Comparison of ENCODE assay signal across 24 cellular contexts in the genomic region with DNA sequence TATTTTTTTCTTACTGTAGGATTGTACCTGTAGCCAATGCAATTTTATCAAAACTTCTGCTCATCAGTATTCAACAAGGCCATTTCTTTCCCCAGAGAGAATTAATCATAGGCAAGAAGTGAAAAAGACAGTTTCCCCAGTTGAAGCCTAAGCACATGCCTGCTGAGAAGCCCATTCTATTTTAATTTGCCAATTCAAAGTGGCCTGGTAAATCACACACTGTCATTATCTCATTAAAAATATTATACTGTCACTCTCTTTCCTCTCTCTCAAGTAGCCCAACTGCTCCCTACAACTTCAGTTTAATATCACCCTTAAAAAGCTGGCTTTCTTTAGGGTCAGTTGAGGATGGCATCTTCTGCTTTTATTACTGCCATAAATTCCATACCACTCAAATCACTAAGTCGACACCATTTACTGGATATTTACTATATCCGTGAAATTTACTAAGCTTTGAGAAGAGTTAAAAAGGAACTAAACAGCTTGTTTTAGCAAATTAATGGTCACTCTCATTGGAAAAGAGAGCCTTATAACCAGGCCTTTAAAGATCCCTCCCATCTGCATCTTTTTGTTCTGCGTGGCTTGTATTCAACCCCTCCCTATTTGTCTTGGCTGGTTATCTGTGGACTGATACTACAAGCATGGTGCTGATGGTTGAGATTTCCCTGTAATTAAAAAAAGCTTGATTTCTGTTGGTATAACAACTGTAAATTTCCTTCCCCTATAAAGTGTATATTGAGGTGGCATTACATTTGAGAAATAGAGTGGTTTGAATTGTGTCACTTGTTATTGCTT. TPM values are rescaled to one million over a fixed set of nuclear protein-coding genes. Genes with fewer than 3 reads are reported as not detected.
DNase-seq lines count a peak whose midpoint lies in the region; ATAC-seq and TF ChIP-seq lines count a peak whose summit lies in the region.
"Had no signal": no experiment of that assay in that cellular context is flagged by ENCODE, and none has a peak within 500 bp of the region (broad histone marks: within the 10 kb centered on the region; RNA-seq: fewer than 3 reads in every experiment).

No MANE protein-coding gene starts in this region.

- H3K4me3 Mint-ChIP-seq in endodermal cell, result no peak overlapping the region
- H3K4me3 Mint-ChIP-seq: activated CD4-positive, alpha-beta T cell treated with anti-CD3 and anti-CD28 coated beads for 36 hours; activated naive CD8-positive, alpha-beta T cell treated with anti-CD3 and anti-CD28 coated beads, Interleukin-2, amount 10 ng/mL, durations not matched to agents 7 days and 5 days; H9; IgD-negative memory B cell; naive thymus-derived CD8-positive, alpha-beta T cell; stimulated activated naive CD8-positive, alpha-beta T cell treated with anti-CD3 and anti-CD28 coated beads, Interleukin-15, Interleukin-2, amounts not matched to agents 100 ng/mL and 50 ng/mL, for 24 hours had no signal

- 90 to 100% methylated on average over 2 to 3 of the region's 3 CpGs for WGBS in endodermal cell (ENCODE audit: insufficient coverage in 1 of 2, insufficient read length in 1 of 2), 2 experiments

- no peaks in the 10 kb centered on the region for H3K9me3 Mint-ChIP-seq in endodermal cell
- H3K9me3 Mint-ChIP-seq: activated naive CD8-positive, alpha-beta T cell treated with anti-CD3 and anti-CD28 coated beads, Interleukin-2, amount 10 ng/mL, durations not matched to agents 7 days and 5 days; H9; stimulated activated naive CD8-positive, alpha-beta T cell treated with anti-CD3 and anti-CD28 coated beads, Interleukin-15, Interleukin-2, amounts not matched to agents 100 ng/mL and 50 ng/mL, for 24 hours had no signal

- H3K9me3 ChIP-seq in endodermal cell (ENCODE audit: control insufficient read depth, low read length), result no peaks in the 10 kb centered on the region
- H3K9me3 ChIP-seq: colonic mucosa, pancreas, upper lobe of right lung had no signal

- peak; percentile 37 for DNase-seq in NCI-H2029 treated with DMSO at 0.1 percent for 48 hours (lab: John Stamatoyannopoulos, UW)
- DNase-seq in NCI-H2029 (lab: John Stamatoyannopoulos, UW), result no peak
- DNase-seq in NCI-H1417 treated with DMSO at 0.1 percent for 48 hours (lab: John Stamatoyannopoulos, UW), result peak; percentile 84
- DNase-seq in NCI-H748 (lab: John Stamatoyannopoulos, UW; ENCODE audit: unreplicated experiment), result peak; percentile 80
- no peak for DNase-seq in sciatic nerve (ENCODE audit: low spot score)
- no peak for DNase-seq in DMS53 treated with DMSO at 0.1 percent for 48 hours (lab: John Stamatoyannopoulos, UW; ENCODE audit: unreplicated experiment)
- DNase-seq in endodermal cell, result no peak
- DNase-seq: 8988T; activated CD4-positive, alpha-beta T cell treated with anti-CD3 and anti-CD28 coated beads for 36 hours; activated naive CD8-positive, alpha-beta T cell treated with anti-CD3 and anti-CD28 coated beads, Interleukin-2, amount 10 ng/mL, durations not matched to agents 7 days and 5 days; brain microvascular endothelial cell; colonic mucosa; H9; hippocampal formation; naive thymus-derived CD8-positive, alpha-beta T cell; NCI-H226; pancreas; RPMI8226; upper lobe of right lung had no signal

- peaks cover 6% of the 10 kb centered on the region for H3K4me1 Mint-ChIP-seq in endodermal cell
- H3K4me1 Mint-ChIP-seq: activated CD4-positive, alpha-beta T cell treated with anti-CD3 and anti-CD28 coated beads for 36 hours; activated naive CD8-positive, alpha-beta T cell treated with anti-CD3 and anti-CD28 coated beads, Interleukin-2, amount 10 ng/mL, durations not matched to agents 7 days and 5 days; IgD-negative memory B cell; naive thymus-derived CD8-positive, alpha-beta T cell had no signal

- H3K4me3 ChIP-seq in endodermal cell (ENCODE audit: low read length), result no peak overlapping the region
- H3K4me3 ChIP-seq: colonic mucosa, GM12878, pancreas, upper lobe of right lung had no signal

- H3K27ac ChIP-seq in endodermal cell (ENCODE audit: low read depth, low read length), result no peak overlapping the region
- H3K27ac ChIP-seq: brain microvascular endothelial cell, C4-2B, colonic mucosa, pancreas, upper lobe of right lung had no signal

- no peak for TF ChIP-seq CTCF in endodermal cell (conservative IDR thresholded peaks at IDR 0.05)

- H3K27me3 ChIP-seq in endodermal cell (ENCODE audit: control insufficient read depth, insufficient read depth, low read length, poor library complexity, severe bottlenecking), result no peaks in the 10 kb centered on the region
- H3K27me3 ChIP-seq: brain microvascular endothelial cell, colonic mucosa, pancreas, upper lobe of right lung had no signal

- no peak overlapping the region for H3K27ac Mint-ChIP-seq in endodermal cell
- H3K27ac Mint-ChIP-seq: activated CD4-positive, alpha-beta T cell treated with anti-CD3 and anti-CD28 coated beads for 36 hours; activated naive CD8-positive, alpha-beta T cell treated with anti-CD3 and anti-CD28 coated beads, Interleukin-2, amount 10 ng/mL, durations not matched to agents 7 days and 5 days; H9; IgD-negative memory B cell; naive thymus-derived CD8-positive, alpha-beta T cell; stimulated activated naive CD8-positive, alpha-beta T cell treated with anti-CD3 and anti-CD28 coated beads, Interleukin-15, Interleukin-2, amounts not matched to agents 100 ng/mL and 50 ng/mL, for 24 hours had no signal

- H3K36me3 ChIP-seq in endodermal cell (ENCODE audit: control insufficient read depth, insufficient read depth, low read length), result no peaks in the 10 kb centered on the region
- H3K36me3 ChIP-seq: brain microvascular endothelial cell, colonic mucosa, pancreas, upper lobe of right lung had no signal

- intact Hi-C loops in sciatic nerve (cut with DNase I), result no loop called here

- no peaks in the 10 kb centered on the region for H3K4me1 ChIP-seq in endodermal cell (ENCODE audit: control insufficient read depth, insufficient read depth, low read length)
- H3K4me1 ChIP-seq: colonic mucosa, pancreas, upper lobe of right lung had no signal

- ATAC-seq in sciatic nerve (peak; percentile 74), HG03039 (IDR thresholded peaks at IDR 0.05; ENCODE audit: unreplicated experiment) (no peak)
- ATAC-seq: activated CD4-positive, alpha-beta T cell treated with anti-CD3 and anti-CD28 coated beads for 36 hours; GM12878; naive thymus-derived CD8-positive, alpha-beta T cell; pancreas; upper lobe of right lung had no signal

- H3K36me3 Mint-ChIP-seq in endodermal cell (ENCODE audit: low read depth), result no peaks in the 10 kb centered on the region
- H3K36me3 Mint-ChIP-seq: activated naive CD8-positive, alpha-beta T cell treated with anti-CD3 and anti-CD28 coated beads, Interleukin-2, amount 10 ng/mL, durations not matched to agents 7 days and 5 days; IgD-negative memory B cell; naive thymus-derived CD8-positive, alpha-beta T cell had no signal

- H3K27me3 Mint-ChIP-seq in endodermal cell (ENCODE audit: insufficient read depth), result no peaks in the 10 kb centered on the region
- H3K27me3 Mint-ChIP-seq: activated naive CD8-positive, alpha-beta T cell treated with anti-CD3 and anti-CD28 coated beads, Interleukin-2, amount 10 ng/mL, durations not matched to agents 7 days and 5 days; IgD-negative memory B cell; stimulated activated naive CD8-positive, alpha-beta T cell treated with anti-CD3 and anti-CD28 coated beads, Interleukin-15, Interleukin-2, amounts not matched to agents 100 ng/mL and 50 ng/mL, for 24 hours had no signal

- H3K9ac ChIP-seq in endodermal cell (ENCODE audit: extremely low read depth, low read length, poor library complexity, severe bottlenecking), result no peak overlapping the region

RNA-seq across cellular contexts. Expression of gene COL28A1, which starts 30.6 kb away (rescaled TPM):
- 182 TPM for total RNA-seq in sciatic nerve
- 1 to 10 TPM in 1 of 2 donors, under 1 TPM in 1; 0.44 to 1.2 TPM for total RNA-seq in endodermal cell
- polyA plus RNA-seq in endodermal cell (2013, experiment 1 of 2), result 0.46 TPM
- polyA plus RNA-seq in endodermal cell (2013, experiment 2 of 2), result 0.37 TPM
- total RNA-seq: activated CD4-positive, alpha-beta T cell treated with anti-CD3 and anti-CD28 coated beads for 36 hours; activated naive CD8-positive, alpha-beta T cell treated with anti-CD3 and anti-CD28 coated beads, Interleukin-2, amount 10 ng/mL, durations not matched to agents 7 days and 5 days; GM12878 had no signal
- polyA plus RNA-seq: IgD-negative memory B cell; naive thymus-derived CD8-positive, alpha-beta T cell had no signal

Comparison
In these comparisons a context has a peak if more than half of its experiments do, and no peak if none do; other contexts are left out.
1. DNase-seq: peak in NCI-H2029 treated with DMSO at 0.1 percent for 48 hours (single experiment), NCI-H1417 treated with DMSO at 0.1 percent for 48 hours (single experiment) and NCI-H748 (single experiment); none in NCI-H2029 (single experiment), sciatic nerve (single experiment), DMS53 treated with DMSO at 0.1 percent for 48 hours (single experiment) and endodermal cell (single experiment).
2. RNA of gene COL28A1, which starts 30.6 kb away (total RNA-seq): 182 TPM in sciatic nerve (single experiment); 0.44 to 1.2 TPM in endodermal cell; every median in the first group is over 10 times any median in the second.